Comparison of ENCODE assay signal across 22 cellular contexts in genomic region chr5:15290953-15291352, GRCh38.
DNase-seq lines count a peak whose midpoint lies in the region; ATAC-seq and TF ChIP-seq lines count a peak whose summit lies in the region.
"Had no signal": no experiment of that assay in that cellular context is flagged by ENCODE, and none has a peak within 500 bp of the region (broad histone marks: within the 10 kb centered on the region; RNA-seq: fewer than 3 reads in every experiment).

No MANE protein-coding gene starts in this region.

- no peaks in the 10 kb centered on the region for H3K9me2 ChIP-seq in PC-3 (replicated peaks; ENCODE audit: low read length)

- no peak for DNase-seq in BE2C
- peak; percentile 19 for DNase-seq in HT-29 (ENCODE audit: low spot score)
- peak; percentile 7 for DNase-seq in PC-3
- no peak for DNase-seq in fibroblast of pulmonary artery (ENCODE audit: low read depth)
- no peak for DNase-seq in thyroid gland
- DNase-seq in mucosa of gallbladder (ENCODE audit: low spot score): no peak
- no peak for DNase-seq in immature natural killer cell
- DNase-seq in NCI-H510A (lab: John Stamatoyannopoulos, UW): no peak
- DNase-seq: activated CD8-positive, alpha-beta T cell treated with anti-CD3 and anti-CD28 coated beads for 36 hours; activated naive CD8-positive, alpha-beta T cell treated with anti-CD3 and anti-CD28 coated beads for 36 hours; activated T-cell treated with anti-CD3 and anti-CD28 coated beads, Interleukin-2, amount 50 U/mL, for 48 hours; NCI-H2029 treated with DMSO at 0.1 percent for 48 hours; NCI-H526; RPMI8226; stimulated activated CD4-positive, alpha-beta T cell treated with anti-CD3 and anti-CD28 coated beads, Interleukin-12 subunit alpha, Interleukin-12 subunit beta, amount 100 ng/mL, for 4 hours; tibial artery had no signal

- H3K9me3 ChIP-seq in BE2C (no peaks in the 10 kb centered on the region), PC-3 (ENCODE audit: low read length) (peaks cover 12% of the 10 kb centered on the region), thyroid gland (no peaks in the 10 kb centered on the region)
- H3K9me3 ChIP-seq: tibial artery had no signal

- H3K36me3 ChIP-seq in BE2C (no peaks in the 10 kb centered on the region), PC-3 (ENCODE audit: low read depth, low read length) (no peaks in the 10 kb centered on the region), thyroid gland (no peaks in the 10 kb centered on the region)
- H3K36me3 ChIP-seq: tibial artery had no signal

- H3K36me3 Mint-ChIP-seq in immature natural killer cell: peaks cover 0 to 3% (median 0%) of the 10 kb centered on the region in 3 donors
- H3K36me3 Mint-ChIP-seq: activated naive CD8-positive, alpha-beta T cell treated with anti-CD3 and anti-CD28 coated beads for 36 hours; brain; memory B cell; stimulated activated memory B cell treated with anti-CD40 and anti-IgM and Interleukin-4, amounts not matched to agents 10 μg/mL and 1 μg/mL and 100 μg/mL, for 72 hours had no signal

- no peak overlapping the region for H2AFZ ChIP-seq in PC-3 (ENCODE audit: low read length)

- no peak for TF ChIP-seq POLR2A in thyroid gland (IDR thresholded peaks at IDR 0.05)

- BruUV-seq in PC-3 (replicated peaks; lab: Mats Ljungman, UMichigan): no TSS peak

- H3K27me3 ChIP-seq in BE2C (no peaks in the 10 kb centered on the region), PC-3 (ENCODE audit: low read length) (no peaks in the 10 kb centered on the region), thyroid gland (no peaks in the 10 kb centered on the region)
- H3K27me3 ChIP-seq: tibial artery had no signal

- no peak overlapping the region for H3K27ac Mint-ChIP-seq in immature natural killer cell
- H3K27ac Mint-ChIP-seq: activated CD8-positive, alpha-beta T cell treated with anti-CD3 and anti-CD28 coated beads for 36 hours; activated naive CD8-positive, alpha-beta T cell treated with anti-CD3 and anti-CD28 coated beads for 36 hours; B cell; memory B cell; stimulated activated memory B cell treated with anti-CD40 and anti-IgM and Interleukin-4, amounts not matched to agents 10 μg/mL and 1 μg/mL and 100 μg/mL, for 72 hours had no signal

- WGBS in thyroid gland, 2 donors: 93 to 94% methylated on average over 6 of the region's 6 CpGs

- H3K4me1 ChIP-seq in BE2C: no peaks in the 10 kb centered on the region
- no peaks in the 10 kb centered on the region for H3K4me1 ChIP-seq in PC-3 (ENCODE audit: insufficient read depth, low read length)
- H3K4me1 ChIP-seq in thyroid gland: peaks cover 0 to 12% of the 10 kb centered on the region in 2 donors

- H3K4me3 ChIP-seq in BE2C (ENCODE audit: low read depth, low read length): no peak overlapping the region
- H3K4me3 ChIP-seq in PC-3 (ENCODE audit: low read length): no peak overlapping the region
- no peak overlapping the region for H3K4me3 ChIP-seq in fibroblast of pulmonary artery (replicated peaks; ENCODE audit: low read depth, low read length)
- no peak overlapping the region for H3K4me3 ChIP-seq in thyroid gland (replicated peaks in 1 of 3)
- H3K4me3 ChIP-seq: tibial artery had no signal

- no peak for ATAC-seq in PC-3
- ATAC-seq: activated CD8-positive, alpha-beta T cell treated with anti-CD3 and anti-CD28 coated beads for 36 hours; esophagus mucosa; stimulated activated memory B cell treated with anti-CD40 and anti-IgM and Interleukin-4, amounts not matched to agents 10 μg/mL and 1 μg/mL and 100 μg/mL, for 72 hours had no signal

- POLR2A ChIA-PET in PC-3 (lab: Charles Lee; ENCODE audit: unreplicated experiment): no interaction called here

- H3K27ac ChIP-seq in PC-3 (ENCODE audit: low read length) (no peak overlapping the region), thyroid gland (no peak overlapping the region)
- H3K27ac ChIP-seq: tibial artery had no signal

- peaks cover 0 to 3% (median 0%) of the 10 kb centered on the region in 3 donors for H3K27me3 Mint-ChIP-seq in immature natural killer cell (ENCODE audit: low read depth in 3 of 3)
- H3K27me3 Mint-ChIP-seq: activated CD8-positive, alpha-beta T cell treated with anti-CD3 and anti-CD28 coated beads for 36 hours; activated naive CD8-positive, alpha-beta T cell treated with anti-CD3 and anti-CD28 coated beads for 36 hours; B cell; brain; memory B cell; stimulated activated memory B cell treated with anti-CD40 and anti-IgM and Interleukin-4, amounts not matched to agents 10 μg/mL and 1 μg/mL and 100 μg/mL, for 72 hours had no signal

- peak overlapping the region in 1 of 5 donors; percentile 15 for H3K4me3 Mint-ChIP-seq in immature natural killer cell
- H3K4me3 Mint-ChIP-seq: activated CD8-positive, alpha-beta T cell treated with anti-CD3 and anti-CD28 coated beads for 36 hours; activated naive CD8-positive, alpha-beta T cell treated with anti-CD3 and anti-CD28 coated beads for 36 hours; B cell; brain; memory B cell; nephron; stimulated activated memory B cell treated with anti-CD40 and anti-IgM and Interleukin-4, amounts not matched to agents 10 μg/mL and 1 μg/mL and 100 μg/mL, for 72 hours had no signal

- H3K4me1 Mint-ChIP-seq in immature natural killer cell: no peaks in the 10 kb centered on the region
- H3K4me1 Mint-ChIP-seq: activated naive CD8-positive, alpha-beta T cell treated with anti-CD3 and anti-CD28 coated beads for 36 hours; B cell; memory B cell; stimulated activated memory B cell treated with anti-CD40 and anti-IgM and Interleukin-4, amounts not matched to agents 10 μg/mL and 1 μg/mL and 100 μg/mL, for 72 hours had no signal

- H4K20me1 ChIP-seq in PC-3 (ENCODE audit: low read length): no peaks in the 10 kb centered on the region

- CTCF ChIA-PET in PC-3 (lab: Charles Lee): no interaction called here

- intact Hi-C loops in PC-3 (cut with micrococcal nuclease) (no loop called here), thyroid gland (cut with DNase I) (no loop called here)

- H3K9me3 Mint-ChIP-seq in immature natural killer cell: peaks cover 12 to 27% (median 16%) of the 10 kb centered on the region in 6 donors

- TF ChIP-seq CTCF in BE2C (IDR thresholded peaks at IDR 0.05; ENCODE audit: low read depth, low read length) (peak; percentile 58), PC-3 (conservative IDR thresholded peaks at IDR 0.05; ENCODE audit: low read depth, low read length) (0 out of 2 replicates have a peak, but pooled peaks have one; percentile 16), fibroblast of pulmonary artery (IDR thresholded peaks at IDR 0.05; ENCODE audit: low read length, missing control alignments) (peak; percentile 23), thyroid gland (IDR thresholded peaks at IDR 0.05) (no peak)

- H3F3A ChIP-seq in PC-3 (ENCODE audit: low read length, unreplicated experiment): no peaks in the 10 kb centered on the region

- no peak overlapping the region for H3K9ac ChIP-seq in PC-3 (ENCODE audit: low read length)

- no peaks in the 10 kb centered on the region for H3K79me2 ChIP-seq in PC-3 (ENCODE audit: low read length)

- H3K4me2 ChIP-seq in PC-3 (ENCODE audit: low read length): no peak overlapping the region

Comparison
In these comparisons a context has a peak if more than half of its experiments do, and no peak if none do; other contexts are left out.
1. DNase-seq: peak in HT-29 (single experiment) and PC-3 (single experiment); none in BE2C (single experiment), fibroblast of pulmonary artery (single experiment), thyroid gland (0 of 2), mucosa of gallbladder (single experiment), immature natural killer cell (0 of 3) and NCI-H510A (single experiment).
2. CTCF ChIP-seq: peak in BE2C (single experiment), PC-3 (single experiment) and fibroblast of pulmonary artery (single experiment); none in thyroid gland (0 of 6).